Comparison of ENCODE assay signal across 17 cellular contexts in the genomic region with DNA sequence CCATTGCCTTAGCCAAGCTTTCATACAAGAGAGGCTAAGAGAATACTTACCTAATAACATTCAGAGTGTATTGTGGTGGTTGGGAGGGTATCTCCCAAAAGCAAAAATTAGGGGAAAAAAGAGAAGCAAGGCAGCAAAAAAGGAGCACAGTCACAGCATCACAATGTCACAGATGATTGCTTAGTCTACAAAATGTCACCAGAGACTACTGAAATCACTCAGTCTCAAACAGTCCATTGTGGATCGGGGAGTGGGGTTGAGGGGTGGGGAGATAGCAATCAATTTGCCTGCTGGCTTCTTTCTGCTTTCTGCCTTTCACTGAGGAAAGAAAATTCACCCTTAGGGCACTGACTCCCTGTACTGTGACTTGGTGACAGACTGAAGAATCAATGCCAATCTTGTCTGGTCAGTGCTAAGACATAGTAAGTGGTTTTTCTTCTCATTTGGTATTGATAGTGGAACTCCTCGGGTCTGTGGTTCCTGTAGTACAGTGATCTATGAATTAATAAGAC.
"Had no signal": no experiment of that assay in that cellular context is flagged by ENCODE, and none has a peak within 500 bp of the region (broad histone marks: within the 10 kb centered on the region; RNA-seq: fewer than 3 reads in every experiment).

No MANE protein-coding gene starts in this region.

- ATAC-seq: effector memory CD8-positive, alpha-beta T cell; gastrocnemius medialis; left colon; naive thymus-derived CD8-positive, alpha-beta T cell; psoas muscle; sciatic nerve; stimulated activated naive B cell treated with anti-CD40 and anti-IgM and Interleukin-4, amounts not matched to agents 10 μg/mL and 1 μg/mL and 100 μg/mL, for 72 hours; stimulated activated naive CD8-positive, alpha-beta T cell treated with anti-CD3 and anti-CD28 coated beads, Interleukin-15, amount 100 ng/mL, for 72 hours had no signal

- H3K27ac ChIP-seq: epithelial cell of prostate, esophagus muscularis mucosa, gastrocnemius medialis, psoas muscle, skin epidermis, testis, tibial nerve had no signal

- H3K36me3 ChIP-seq: esophagus muscularis mucosa, gastrocnemius medialis, tibial nerve had no signal

- H3K4me3 ChIP-seq: esophagus muscularis mucosa, gastrocnemius medialis, psoas muscle, skin epidermis, testis, tibial nerve had no signal

- H3K27ac Mint-ChIP-seq: dendritic cell treated with granulocyte-macrophage colony-stimulating factor and Interleukin-4, amounts not matched to agents 40 ng/mL and 50 ng/mL, for 4 days; effector memory CD8-positive, alpha-beta T cell; naive thymus-derived CD8-positive, alpha-beta T cell; stimulated activated naive B cell treated with anti-CD40 and anti-IgM and Interleukin-4, amounts not matched to agents 10 μg/mL and 1 μg/mL and 100 μg/mL, for 72 hours; stimulated activated naive CD8-positive, alpha-beta T cell treated with anti-CD3 and anti-CD28 coated beads, Interleukin-15, amount 100 ng/mL, for 72 hours had no signal

- H3K4me1 Mint-ChIP-seq: naive thymus-derived CD8-positive, alpha-beta T cell; stimulated activated naive B cell treated with anti-CD40 and anti-IgM and Interleukin-4, amounts not matched to agents 10 μg/mL and 1 μg/mL and 100 μg/mL, for 72 hours; stimulated activated naive CD8-positive, alpha-beta T cell treated with anti-CD3 and anti-CD28 coated beads, Interleukin-15, amount 100 ng/mL, for 72 hours had no signal

- H3K27me3 Mint-ChIP-seq: dendritic cell treated with granulocyte-macrophage colony-stimulating factor and Interleukin-4, amounts not matched to agents 40 ng/mL and 50 ng/mL, for 4 days; effector memory CD8-positive, alpha-beta T cell; naive thymus-derived CD8-positive, alpha-beta T cell; stimulated activated naive B cell treated with anti-CD40 and anti-IgM and Interleukin-4, amounts not matched to agents 10 μg/mL and 1 μg/mL and 100 μg/mL, for 72 hours; stimulated activated naive CD8-positive, alpha-beta T cell treated with anti-CD3 and anti-CD28 coated beads, Interleukin-15, amount 100 ng/mL, for 72 hours had no signal

- DNase-seq: cerebellar nuclear complex; effector memory CD8-positive, alpha-beta T cell; gastrocnemius medialis; left colon; naive thymus-derived CD8-positive, alpha-beta T cell; psoas muscle; stimulated activated CD4-positive, alpha-beta T cell treated with anti-CD3 and anti-CD28 coated beads, Interleukin-2, amount 100 ng/mL, for 24 hours; stimulated activated CD4-positive, alpha-beta T cell treated with anti-CD3 and anti-CD28 coated beads, Interleukin-4, amount 100 ng/mL, for 4 hours; stimulated activated naive B cell treated with anti-CD40 and anti-IgM and Interleukin-4, amounts not matched to agents 10 μg/mL and 1 μg/mL and 100 μg/mL, for 72 hours; stimulated activated naive CD8-positive, alpha-beta T cell treated with anti-CD3 and anti-CD28 coated beads, Interleukin-15, amount 100 ng/mL, for 72 hours; testis had no signal

- H3K4me3 Mint-ChIP-seq: dendritic cell treated with granulocyte-macrophage colony-stimulating factor and Interleukin-4, amounts not matched to agents 40 ng/mL and 50 ng/mL, for 4 days; effector memory CD8-positive, alpha-beta T cell; naive thymus-derived CD8-positive, alpha-beta T cell; stimulated activated naive B cell treated with anti-CD40 and anti-IgM and Interleukin-4, amounts not matched to agents 10 μg/mL and 1 μg/mL and 100 μg/mL, for 72 hours; stimulated activated naive CD8-positive, alpha-beta T cell treated with anti-CD3 and anti-CD28 coated beads, Interleukin-15, amount 100 ng/mL, for 72 hours had no signal

- H3K36me3 Mint-ChIP-seq: naive thymus-derived CD8-positive, alpha-beta T cell; stimulated activated naive B cell treated with anti-CD40 and anti-IgM and Interleukin-4, amounts not matched to agents 10 μg/mL and 1 μg/mL and 100 μg/mL, for 72 hours had no signal

- H3K4me1 ChIP-seq: esophagus muscularis mucosa, gastrocnemius medialis, psoas muscle, testis, tibial nerve had no signal

- H3K9me3 ChIP-seq: esophagus muscularis mucosa, gastrocnemius medialis, psoas muscle, testis, tibial nerve had no signal
